In the genomic region with DNA sequence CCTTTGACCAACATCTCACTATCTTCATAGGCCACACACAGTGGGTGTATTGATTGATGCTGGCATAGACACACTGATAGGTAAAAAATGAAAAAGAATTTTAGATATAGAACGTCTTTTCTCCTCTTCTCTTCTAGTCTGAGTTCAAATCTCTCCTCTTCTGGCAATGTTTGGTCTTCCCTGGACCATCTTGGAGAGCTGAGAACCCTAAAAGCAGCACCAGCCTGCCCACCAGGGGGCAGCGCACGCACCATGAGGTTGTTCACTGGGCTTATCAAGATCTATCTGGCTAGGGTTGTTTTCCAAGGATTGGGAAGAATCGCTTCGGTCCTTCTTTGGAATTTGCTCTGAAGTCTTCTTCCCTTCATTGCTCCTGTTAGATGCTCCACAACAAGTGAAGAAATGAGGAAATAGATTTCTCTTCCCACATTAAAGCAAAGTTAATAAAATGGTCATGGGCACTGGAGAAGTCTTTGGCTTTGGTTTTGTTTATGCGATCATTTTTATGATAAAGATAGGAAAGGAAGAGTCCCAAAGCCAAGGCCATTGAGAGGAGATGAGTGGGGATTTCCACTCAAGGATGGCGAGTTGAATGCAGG, we compare ENCODE assay signal across 8 cellular contexts.
DNase-seq lines count a peak whose midpoint lies in the region; ATAC-seq, FAIRE-seq and TF ChIP-seq lines count a peak whose summit lies in the region.
"Had no signal": no experiment of that assay in that cellular context is flagged by ENCODE, and none has a peak within 500 bp of the region (broad histone marks: within the 10 kb centered on the region; RNA-seq: fewer than 3 reads in every experiment).

No MANE protein-coding gene starts in this region.

- TF ChIP-seq CTCF in GM12872 (IDR thresholded peaks at IDR 0.05; ENCODE audit: insufficient read depth, low read depth, low read length) = peak; percentile 75
- peak; percentile 16 for TF ChIP-seq CTCF in astrocyte (IDR thresholded peaks at IDR 0.05; ENCODE audit: insufficient read depth, low read depth, low read length)
- peak; percentile 19 for TF ChIP-seq CTCF in mesothelial cell of epicardium (IDR thresholded peaks at IDR 0.05; ENCODE audit: unreplicated experiment)

- H3K9ac ChIP-seq in astrocyte (ENCODE audit: low read length) = no peak overlapping the region

- H3K36me3 Mint-ChIP-seq in astrocyte (ENCODE audit: low read depth, unreplicated experiment) (no peaks in the 10 kb centered on the region), mesothelial cell of epicardium (no peaks in the 10 kb centered on the region)

- H3K27ac Mint-ChIP-seq in astrocyte (ENCODE audit: unreplicated experiment) = no peak overlapping the region
- no peak overlapping the region for H3K27ac Mint-ChIP-seq in mesothelial cell of epicardium

- DNase-seq in OCI-M1 (lab: John Stamatoyannopoulos, UW) (peak; percentile 61), astrocyte (ENCODE audit: low read depth) (no peak), mesothelial cell of epicardium (ENCODE audit: low spot score in 2 of 2, unreplicated experiment in 2 of 2) (no peak)

- H3K79me2 ChIP-seq in astrocyte (ENCODE audit: insufficient read depth, low read length) = no peaks in the 10 kb centered on the region

- no peaks in the 10 kb centered on the region for H4K20me1 ChIP-seq in astrocyte (ENCODE audit: insufficient read depth, low read length)

- H3K4me3 Mint-ChIP-seq in astrocyte (ENCODE audit: unreplicated experiment) (no peak overlapping the region), mesothelial cell of epicardium (no peak overlapping the region)

- ATAC-seq in HG02642 (IDR thresholded peaks at IDR 0.05; ENCODE audit: poor library complexity, unreplicated experiment) (no peak), HG03342 (IDR thresholded peaks at IDR 0.05; ENCODE audit: unreplicated experiment) (no peak), GM21390 (IDR thresholded peaks at IDR 0.05; ENCODE audit: unreplicated experiment) (no peak)

- H3K4me1 Mint-ChIP-seq in astrocyte (ENCODE audit: low read depth, unreplicated experiment) = no peaks in the 10 kb centered on the region
- H3K4me1 Mint-ChIP-seq in mesothelial cell of epicardium = no peaks in the 10 kb centered on the region

- H3K27me3 ChIP-seq in astrocyte (ENCODE audit: insufficient read depth, low read length) = no peaks in the 10 kb centered on the region
- H3K27me3 ChIP-seq: SJSA1 had no signal

- H3K4me3 ChIP-seq in astrocyte (ENCODE audit: insufficient read depth, low read depth, low read length) = no peak overlapping the region
- H3K4me3 ChIP-seq: SJSA1 had no signal

- no peak overlapping the region for H3K4me2 ChIP-seq in astrocyte (ENCODE audit: low read length)

- no peaks in the 10 kb centered on the region for H3K36me3 ChIP-seq in astrocyte (ENCODE audit: insufficient read depth, low read length)
- H3K36me3 ChIP-seq: SJSA1 had no signal

- no peak overlapping the region for H2AFZ ChIP-seq in astrocyte (ENCODE audit: low read depth, low read length)

- H3K9me3 ChIP-seq in astrocyte (ENCODE audit: insufficient read depth, low read depth, low read length) = peaks cover 2% of the 10 kb centered on the region

- H3K9me3 Mint-ChIP-seq in astrocyte (ENCODE audit: unreplicated experiment) (peaks cover 15% of the 10 kb centered on the region), mesothelial cell of epicardium (peaks cover 36% of the 10 kb centered on the region)

- H3K27me3 Mint-ChIP-seq in astrocyte (ENCODE audit: low read depth, unreplicated experiment) (peaks cover 2% of the 10 kb centered on the region), mesothelial cell of epicardium (ENCODE audit: low read depth) (peaks cover 10% of the 10 kb centered on the region)

- no peak overlapping the region for H3K27ac ChIP-seq in astrocyte (ENCODE audit: low read depth, low read length)
- H3K27ac ChIP-seq: SJSA1 had no signal

- H3K4me1 ChIP-seq in astrocyte (ENCODE audit: insufficient read depth, low read length) = peaks cover 2% of the 10 kb centered on the region
- H3K4me1 ChIP-seq: SJSA1 had no signal

- FAIRE-seq in astrocyte (lab: Jason Lieb, UNC) = no peak

Comparison
In these comparisons a context has a peak if more than half of its experiments do, and no peak if none do; other contexts are left out.
1. CTCF ChIP-seq: peak in every context shown above with its lines; median percentile 75 in GM12872; 19 in mesothelial cell of epicardium; 16 in astrocyte.